Comparison of ENCODE assay signal across 29 cellular contexts in the genomic region with DNA sequence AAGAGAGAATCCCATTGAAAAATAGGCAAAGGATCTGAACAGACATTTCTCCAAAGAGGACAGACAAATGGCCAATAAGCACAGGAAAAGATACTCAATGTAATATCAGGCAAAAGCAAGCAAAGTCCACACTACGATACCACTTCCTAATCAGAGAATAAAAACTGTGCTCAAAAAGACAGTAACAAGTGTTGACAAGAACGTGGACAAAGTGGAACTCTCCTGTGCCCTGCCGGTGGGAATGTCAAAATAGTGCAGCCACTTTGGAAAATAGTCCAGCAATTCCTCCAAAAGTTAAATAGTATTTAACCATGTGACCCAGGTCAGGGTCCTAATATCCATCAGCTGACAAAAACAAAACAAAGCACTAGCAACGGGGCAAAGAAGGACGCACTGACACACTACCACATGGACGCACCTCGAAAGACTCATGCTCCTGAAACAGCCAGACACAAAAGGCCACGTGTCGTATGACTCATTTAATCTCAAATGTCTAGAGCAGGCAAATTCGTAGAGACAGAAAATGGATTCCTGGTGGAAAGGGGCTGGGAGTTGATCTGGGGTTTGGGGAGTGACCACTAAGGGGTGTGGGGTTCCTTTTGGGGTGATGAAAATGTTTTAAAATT. TPM values are rescaled to one million over a fixed set of nuclear protein-coding genes. Genes with fewer than 3 reads are reported as not detected.
DNase-seq lines count a peak whose midpoint lies in the region; ATAC-seq and TF ChIP-seq lines count a peak whose summit lies in the region.
"Had no signal": no experiment of that assay in that cellular context is flagged by ENCODE, and none has a peak within 500 bp of the region (broad histone marks: within the 10 kb centered on the region; RNA-seq: fewer than 3 reads in every experiment).

No MANE protein-coding gene starts in this region.

- H2BK120ac ChIP-seq in trophoblast cell (ENCODE audit: insufficient read depth, low read length, poor library complexity), result no peak overlapping the region

- H3K23ac ChIP-seq in trophoblast cell (ENCODE audit: low read length), result no peak overlapping the region

- no peak overlapping the region for H3K4me3 ChIP-seq in trophoblast cell (ENCODE audit: low read depth, low read length)
- H3K4me3 ChIP-seq in upper lobe of left lung, result no peak overlapping the region
- H3K4me3 ChIP-seq in coronary artery, result no peak overlapping the region
- H3K4me3 ChIP-seq: esophagus muscularis mucosa, GM23338, MG63, prostate gland, sigmoid colon, tibial artery had no signal

- H3K4me1 Mint-ChIP-seq in activated CD8-positive, alpha-beta T cell treated with anti-CD3 and anti-CD28 coated beads for 36 hours (ENCODE audit: low read depth), result peaks cover 60% of the 10 kb centered on the region
- H3K4me1 Mint-ChIP-seq in activated CD8-positive, alpha-beta T cell treated with anti-CD3 and anti-CD28 coated beads, Interleukin-2, amount 10 ng/mL, durations not matched to agents 7 days and 5 days (ENCODE audit: low read depth), result peaks cover 46% of the 10 kb centered on the region

- ATAC-seq in activated CD8-positive, alpha-beta T cell treated with anti-CD3 and anti-CD28 coated beads for 36 hours, result no peak
- ATAC-seq in activated CD8-positive, alpha-beta T cell treated with anti-CD3 and anti-CD28 coated beads, Interleukin-2, amount 10 ng/mL, durations not matched to agents 7 days and 5 days, result no peak
- ATAC-seq in upper lobe of left lung (ENCODE audit: low FRiP score in 2 of 2), result no peak
- no peak for ATAC-seq in GM19324 (IDR thresholded peaks at IDR 0.05; ENCODE audit: low FRiP score, unreplicated experiment)
- ATAC-seq: CD8-positive, alpha-beta T cell; GM23338; Panc1; WTC11 had no signal

- no peak overlapping the region for H2AK5ac ChIP-seq in trophoblast cell (ENCODE audit: low read length)

- WGBS in trophoblast cell (ENCODE audit: extremely low coverage, insufficient coverage, insufficient read length), result no CpG with 5 or more reads among the region's 10 CpGs
- WGBS in upper lobe of left lung, 2 donors, result 90 to 99% methylated on average over 10 of the region's 10 CpGs

- CTCF ChIA-PET in activated CD8-positive, alpha-beta T cell treated with anti-CD3 and anti-CD28 coated beads for 36 hours (lab: Charles Lee), result no interaction called here
- CTCF ChIA-PET in activated CD8-positive, alpha-beta T cell treated with anti-CD3 and anti-CD28 coated beads, Interleukin-2, amount 10 ng/mL, durations not matched to agents 7 days and 5 days (lab: Charles Lee), result no interaction called here

- no peak overlapping the region for H4K12ac ChIP-seq in trophoblast cell (ENCODE audit: low read depth, low read length)

- H3K9ac ChIP-seq in trophoblast cell (ENCODE audit: low read length), result no peak overlapping the region

- peaks cover 45% of the 10 kb centered on the region for H3K79me2 ChIP-seq in trophoblast cell (ENCODE audit: control insufficient read depth, insufficient read depth, low read length, poor library complexity)

- no peak overlapping the region for H4K91ac ChIP-seq in trophoblast cell (ENCODE audit: low read depth, low read length)

- H3K4me1 ChIP-seq in trophoblast cell (ENCODE audit: control insufficient read depth in 1 of 2, insufficient read depth in 2 of 2, low read length in 2 of 2) (peaks cover 22 to 35% of the 10 kb centered on the region in 2 experiments), upper lobe of left lung (peaks cover 38 to 59% (median 46%) of the 10 kb centered on the region in 4 donors)

- no peak for TF ChIP-seq POLR2A in upper lobe of left lung (IDR thresholded peaks at IDR 0.05)

- H3K4me3 Mint-ChIP-seq in activated CD8-positive, alpha-beta T cell treated with anti-CD3 and anti-CD28 coated beads for 36 hours, result no peak overlapping the region
- no peak overlapping the region for H3K4me3 Mint-ChIP-seq in activated CD8-positive, alpha-beta T cell treated with anti-CD3 and anti-CD28 coated beads, Interleukin-2, amount 10 ng/mL, durations not matched to agents 7 days and 5 days
- H3K4me3 Mint-ChIP-seq: CD8-positive, alpha-beta T cell; GM23338; stimulated activated naive CD8-positive, alpha-beta T cell treated with anti-CD3 and anti-CD28 coated beads, Interleukin-15, Interleukin-2, amounts not matched to agents 100 ng/mL and 50 ng/mL, for 24 hours; WTC11 had no signal

- POLR2A ChIA-PET in activated CD8-positive, alpha-beta T cell treated with anti-CD3 and anti-CD28 coated beads for 36 hours (lab: Charles Lee), result no interaction called here
- POLR2A ChIA-PET in activated CD8-positive, alpha-beta T cell treated with anti-CD3 and anti-CD28 coated beads, Interleukin-2, amount 10 ng/mL, durations not matched to agents 7 days and 5 days (lab: Charles Lee), result no interaction called here

- peaks cover 41% of the 10 kb centered on the region for H3K36me3 Mint-ChIP-seq in activated CD8-positive, alpha-beta T cell treated with anti-CD3 and anti-CD28 coated beads for 36 hours (ENCODE audit: low read depth)
- H3K36me3 Mint-ChIP-seq in activated CD8-positive, alpha-beta T cell treated with anti-CD3 and anti-CD28 coated beads, Interleukin-2, amount 10 ng/mL, durations not matched to agents 7 days and 5 days (ENCODE audit: low read depth), result peaks cover 35% of the 10 kb centered on the region

- no peak for TF ChIP-seq CTCF in activated CD8-positive, alpha-beta T cell treated with anti-CD3 and anti-CD28 coated beads for 36 hours (IDR thresholded peaks at IDR 0.05)
- TF ChIP-seq CTCF in upper lobe of left lung (IDR thresholded peaks at IDR 0.05), result no peak
- TF ChIP-seq CTCF in coronary artery (IDR thresholded peaks at IDR 0.05), result no peak

- H3K4me2 ChIP-seq in trophoblast cell (ENCODE audit: low read length), result no peak overlapping the region
- H3K4me2 ChIP-seq: GM23338 had no signal

- H3K27ac ChIP-seq in trophoblast cell (ENCODE audit: low read depth, low read length) (no peak overlapping the region), upper lobe of left lung (no peak overlapping the region), coronary artery (no peak overlapping the region)
- H3K27ac ChIP-seq: esophagus muscularis mucosa, prostate gland, sigmoid colon, tibial artery had no signal

- H3K18ac ChIP-seq in trophoblast cell (ENCODE audit: low read length), result no peak overlapping the region

- H2BK12ac ChIP-seq in trophoblast cell (ENCODE audit: low read length), result no peak overlapping the region

- peaks cover 3% of the 10 kb centered on the region for H3K79me1 ChIP-seq in trophoblast cell (ENCODE audit: low read length)

- peak overlapping the region; percentile 33 for H3K4ac ChIP-seq in trophoblast cell (ENCODE audit: low read depth, low read length)

- no peak overlapping the region for H3K27ac Mint-ChIP-seq in activated CD8-positive, alpha-beta T cell treated with anti-CD3 and anti-CD28 coated beads for 36 hours
- H3K27ac Mint-ChIP-seq in activated CD8-positive, alpha-beta T cell treated with anti-CD3 and anti-CD28 coated beads, Interleukin-2, amount 10 ng/mL, durations not matched to agents 7 days and 5 days, result no peak overlapping the region
- H3K27ac Mint-ChIP-seq: activated naive CD4-positive, alpha-beta T cell treated with anti-CD3 and anti-CD28 coated beads, Interleukin-2, amount 50 U/mL, for 72 hours; activated T-helper 2 cell treated with anti-CD3 and anti-CD28 coated beads, Interferon-gamma antibody, Interleukin-2, Interleukin-4, amounts not matched to agents 10 μg/mL and 5 μg/mL and 100 μg/mL, durations not matched to agents 14 hours and 24 hours and 36 hours; CD8-positive, alpha-beta T cell; GM23338; stimulated activated naive CD8-positive, alpha-beta T cell treated with anti-CD3 and anti-CD28 coated beads, Interleukin-15, Interleukin-2, amounts not matched to agents 100 ng/mL and 50 ng/mL, for 24 hours; WTC11 had no signal

- H3K9me3 ChIP-seq in trophoblast cell (ENCODE audit: insufficient read depth, low read depth, low read length) (no peaks in the 10 kb centered on the region), upper lobe of left lung (no peaks in the 10 kb centered on the region)
- H3K9me3 ChIP-seq: esophagus muscularis mucosa, MG63, prostate gland, sigmoid colon, tibial artery had no signal

- no peaks in the 10 kb centered on the region for H3K9me3 Mint-ChIP-seq in activated CD8-positive, alpha-beta T cell treated with anti-CD3 and anti-CD28 coated beads for 36 hours
- H3K9me3 Mint-ChIP-seq in activated CD8-positive, alpha-beta T cell treated with anti-CD3 and anti-CD28 coated beads, Interleukin-2, amount 10 ng/mL, durations not matched to agents 7 days and 5 days (ENCODE audit: insufficient read depth), result no peaks in the 10 kb centered on the region
- H3K9me3 Mint-ChIP-seq: activated naive CD4-positive, alpha-beta T cell treated with anti-CD3 and anti-CD28 coated beads, Interleukin-2, amount 50 U/mL, for 72 hours; activated T-helper 2 cell treated with anti-CD3 and anti-CD28 coated beads, Interferon-gamma antibody, Interleukin-2, Interleukin-4, amounts not matched to agents 10 μg/mL and 5 μg/mL and 100 μg/mL, durations not matched to agents 14 hours and 24 hours and 36 hours; CD8-positive, alpha-beta T cell; stimulated activated naive CD8-positive, alpha-beta T cell treated with anti-CD3 and anti-CD28 coated beads, Interleukin-15, Interleukin-2, amounts not matched to agents 100 ng/mL and 50 ng/mL, for 24 hours; WTC11 had no signal

- no peak overlapping the region for H2AFZ ChIP-seq in trophoblast cell (ENCODE audit: insufficient read depth, low read length, poor library complexity)
- H2AFZ ChIP-seq: GM23338 had no signal

- intact Hi-C loops in activated CD8-positive, alpha-beta T cell treated with anti-CD3 and anti-CD28 coated beads for 36 hours (cut with micrococcal nuclease), result no loop called here

- no peak overlapping the region for H3K14ac ChIP-seq in trophoblast cell (ENCODE audit: low read length)

- no peak for TF ChIP-seq EP300 in upper lobe of left lung (IDR thresholded peaks at IDR 0.05)

- H3K36me3 ChIP-seq in trophoblast cell (ENCODE audit: control insufficient read depth in 1 of 2, insufficient read depth in 2 of 2, low read length in 2 of 2) (peaks cover 29 to 33% of the 10 kb centered on the region in 2 experiments), upper lobe of left lung (peaks cover 0 to 15% (median 9%) of the 10 kb centered on the region in 4 donors)
- H3K36me3 ChIP-seq: prostate gland had no signal

- peak; percentile 34 for DNase-seq in activated CD8-positive, alpha-beta T cell treated with anti-CD3 and anti-CD28 coated beads for 36 hours
- DNase-seq in activated CD8-positive, alpha-beta T cell treated with anti-CD3 and anti-CD28 coated beads, Interleukin-2, amount 10 ng/mL, durations not matched to agents 7 days and 5 days, result no peak
- DNase-seq in RPMI7951 (ENCODE audit: low read depth) (peak; percentile 47), dermis blood vessel endothelial cell (peak; percentile 58), trophoblast cell (no peak), upper lobe of left lung (no peak), coronary artery (ENCODE audit: low spot score) (no peak)
- DNase-seq: 8988T; activated CD4-positive, alpha-beta T cell treated with anti-CD3 and anti-CD28 coated beads, Interleukin-2, amount 50 U/mL, for 1 hour; AML-193; CD8-positive, alpha-beta T cell; EL; MG63; NCI-H2029; NCI-H526; SW 1271; T-helper 9 cell; tibial artery had no signal

- H3K27me3 Mint-ChIP-seq in activated CD8-positive, alpha-beta T cell treated with anti-CD3 and anti-CD28 coated beads for 36 hours, result no peaks in the 10 kb centered on the region
- H3K27me3 Mint-ChIP-seq in activated CD8-positive, alpha-beta T cell treated with anti-CD3 and anti-CD28 coated beads, Interleukin-2, amount 10 ng/mL, durations not matched to agents 7 days and 5 days (ENCODE audit: low read depth), result no peaks in the 10 kb centered on the region
- H3K27me3 Mint-ChIP-seq: brain; stimulated activated naive CD8-positive, alpha-beta T cell treated with anti-CD3 and anti-CD28 coated beads, Interleukin-15, Interleukin-2, amounts not matched to agents 100 ng/mL and 50 ng/mL, for 24 hours had no signal

- H4K8ac ChIP-seq in trophoblast cell (ENCODE audit: low read depth, low read length), result no peak overlapping the region

- H3K27me3 ChIP-seq in trophoblast cell (ENCODE audit: insufficient read depth, low read length), result no peaks in the 10 kb centered on the region
- H3K27me3 ChIP-seq in upper lobe of left lung, result no peaks in the 10 kb centered on the region
- H3K27me3 ChIP-seq: esophagus muscularis mucosa, MG63, sigmoid colon, tibial artery had no signal

- H2BK5ac ChIP-seq in trophoblast cell (ENCODE audit: low read depth, low read length, poor library complexity), result no peak overlapping the region

RNA-seq across cellular contexts. Expression of gene MIER2, which starts 5.2 kb away (rescaled TPM):
- total RNA-seq in activated CD8-positive, alpha-beta T cell treated with anti-CD3 and anti-CD28 coated beads for 36 hours, result 10 to 100 TPM; 20.0 to 20.4 TPM
- 10 to 100 TPM; 21.6 to 23.1 TPM for total RNA-seq in activated CD8-positive, alpha-beta T cell treated with anti-CD3 and anti-CD28 coated beads, Interleukin-2, amount 10 ng/mL, durations not matched to agents 7 days and 5 days
- total RNA-seq in RPMI7951 (2014; rRNA removed; shearing (Covaris generic)), result 5.9 and 10.0 TPM in 2 replicates
- total RNA-seq in dermis blood vessel endothelial cell (16.5 and 29.0 TPM in 2 replicates), upper lobe of left lung (10 to 100 TPM; 16.4 to 64.8 (median 31.7) TPM)
- polyA plus RNA-seq in trophoblast cell (2013), result 38.2 and 39.1 TPM in 2 replicates

RNA-seq across cellular contexts. Expression of gene PLPP2, which starts 48.2 kb away (rescaled TPM):
- total RNA-seq in activated CD8-positive, alpha-beta T cell treated with anti-CD3 and anti-CD28 coated beads for 36 hours, result under 1 TPM in 1 of 2 experiments, not detected in 1; 0.36 TPM
- not detected for total RNA-seq in activated CD8-positive, alpha-beta T cell treated with anti-CD3 and anti-CD28 coated beads, Interleukin-2, amount 10 ng/mL, durations not matched to agents 7 days and 5 days
- 0.48 and 3.2 TPM in 2 replicates for total RNA-seq in RPMI7951 (2014; rRNA removed; shearing (Covaris generic))
- total RNA-seq in dermis blood vessel endothelial cell (14.3 and 25.8 TPM in 2 replicates), upper lobe of left lung (10 to 100 TPM in 4 of 6 donors, 1 to 10 TPM in 2; 7.1 to 50.1 (median 16.7) TPM)
- polyA plus RNA-seq in trophoblast cell (2013), result 6.2 and 6.9 TPM in 2 replicates
- total RNA-seq: activated T-helper 2 cell treated with anti-CD3 and anti-CD28 coated beads, Interferon-gamma antibody, Interleukin-2, Interleukin-4, amounts not matched to agents 10 μg/mL and 5 μg/mL and 100 μg/mL, durations not matched to agents 14 hours and 24 hours and 36 hours had no signal

Comparison
In these comparisons a context has a peak if more than half of its experiments do, and no peak if none do; other contexts are left out.
1. DNase-seq: peak in activated CD8-positive, alpha-beta T cell treated with anti-CD3 and anti-CD28 coated beads for 36 hours (single experiment), RPMI7951 (single experiment) and dermis blood vessel endothelial cell (single experiment); none in activated CD8-positive, alpha-beta T cell treated with anti-CD3 and anti-CD28 coated beads, Interleukin-2, amount 10 ng/mL, durations not matched to agents 7 days and 5 days (single experiment), trophoblast cell (0 of 2), upper lobe of left lung (0 of 2) and coronary artery (single experiment).